ENCODE assay signal across 20 cellular contexts in the genomic region with DNA sequence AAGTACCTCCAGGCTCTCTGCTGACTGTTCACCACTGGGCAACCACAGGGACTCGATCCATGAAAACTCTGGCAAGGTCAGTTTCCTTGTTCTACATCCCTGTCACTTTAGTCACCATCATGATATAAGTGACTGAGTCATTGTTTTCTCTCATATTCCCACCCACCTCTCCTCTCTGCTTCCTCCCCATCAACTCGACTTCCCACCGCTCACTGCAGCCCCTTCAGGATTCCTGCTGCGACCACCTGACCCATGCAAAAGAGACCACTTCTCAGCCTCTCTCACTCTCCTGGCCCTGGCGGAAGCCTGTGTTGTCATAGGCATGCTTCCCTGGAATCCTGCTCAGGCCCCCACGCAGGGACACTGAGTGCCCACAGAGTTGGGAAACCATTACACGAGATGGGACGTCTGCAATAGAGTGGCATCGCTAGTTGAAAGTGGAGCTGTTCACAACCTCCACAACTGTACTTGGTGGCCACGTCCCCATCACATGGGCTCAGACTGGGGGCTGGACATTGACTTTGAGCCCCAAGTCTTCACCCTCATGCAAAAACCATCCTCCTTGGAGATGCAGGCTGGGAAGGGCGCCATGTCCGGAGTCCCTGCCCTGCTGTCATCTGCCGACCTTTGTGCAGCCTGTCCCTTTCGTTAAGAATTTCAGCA. TPM values are rescaled to one million over a fixed set of nuclear protein-coding genes. Genes with fewer than 3 reads are reported as not detected.
A peak's percentile ranks its signal among the peaks of the same experiment; 100 is the strongest.
DNase-seq lines count a peak whose midpoint lies in the region; ATAC-seq and TF ChIP-seq lines count a peak whose summit lies in the region.
"Had no signal": no experiment of that assay in that cellular context is flagged by ENCODE, and none has a peak within 500 bp of the region (broad histone marks: within the 10 kb centered on the region; RNA-seq: fewer than 3 reads in every experiment).

No MANE protein-coding gene starts in this region.

- no peaks in the 10 kb centered on the region for H3K9me3 ChIP-seq in gastrocnemius medialis
- H3K9me3 ChIP-seq: Caco-2, HAP-1 had no signal

- peak; percentile 40 for DNase-seq in activated CD8-positive, alpha-beta memory T cell treated with anti-CD3 and anti-CD28 coated beads, Interleukin-2, amount 50 U/mL, for 48 hours
- no peak for DNase-seq in activated CD8-positive, alpha-beta memory T cell treated with anti-CD3 and anti-CD28 coated beads, Interleukin-2, amount 10 ng/mL, durations not matched to agents 7 days and 5 days
- DNase-seq in LoVo (ENCODE audit: low spot score) (peak; percentile 32), kidney tubule cell (ENCODE audit: low spot score) (peak; percentile 52), DMS53 treated with DMSO at 0.1 percent for 48 hours (lab: John Stamatoyannopoulos, UW; ENCODE audit: unreplicated experiment) (no peak), gastrocnemius medialis (no peak)
- no peak for DNase-seq in stimulated activated naive B cell treated with anti-CD40 and anti-IgM and Interleukin-4, amounts not matched to agents 10 μg/mL and 1 μg/mL and 100 μg/mL, for 72 hours
- DNase-seq: DMS53, Karpas-422, MV-4-11, NCI-H1436 treated with DMSO at 0.1 percent for 48 hours, NCI-H2081, NCI-H510A treated with DMSO at 0.1 percent for 48 hours, SHP77 treated with DMSO at 0.1 percent for 48 hours had no signal

- ATAC-seq in activated CD8-positive, alpha-beta memory T cell treated with anti-CD3 and anti-CD28 coated beads, Interleukin-2, amount 10 ng/mL, durations not matched to agents 7 days and 5 days: no peak
- no peak for ATAC-seq in stimulated activated naive B cell treated with anti-CD40 and anti-IgM and Interleukin-4, amounts not matched to agents 10 μg/mL and 1 μg/mL and 100 μg/mL, for 72 hours (replicated peaks)
- ATAC-seq in gastrocnemius medialis (no peak), GM18505 (IDR thresholded peaks at IDR 0.05; ENCODE audit: unreplicated experiment) (no peak)

- H3K4me1 Mint-ChIP-seq in activated CD8-positive, alpha-beta memory T cell treated with anti-CD3 and anti-CD28 coated beads, Interleukin-2, amount 10 ng/mL, durations not matched to agents 7 days and 5 days: no peaks in the 10 kb centered on the region
- peaks cover 0 to 1% of the 10 kb centered on the region in 2 donors for H3K4me1 Mint-ChIP-seq in stimulated activated naive B cell treated with anti-CD40 and anti-IgM and Interleukin-4, amounts not matched to agents 10 μg/mL and 1 μg/mL and 100 μg/mL, for 72 hours

- H3K4me3 ChIP-seq in gastrocnemius medialis: no peak overlapping the region
- H3K4me3 ChIP-seq: HAP-1 had no signal

- in situ Hi-C loops in gastrocnemius medialis (cut with MboI; ENCODE audit: low sequenced_read_pairs in 4 of 4): no loop called here

- H3K4me1 ChIP-seq in gastrocnemius medialis: no peaks in the 10 kb centered on the region
- H3K4me1 ChIP-seq: HAP-1 had no signal

- peaks cover 0 to 4% (median 0%) of the 10 kb centered on the region in 3 donors for H3K27me3 ChIP-seq in gastrocnemius medialis

- H3K36me3 ChIP-seq in gastrocnemius medialis: no peaks in the 10 kb centered on the region
- H3K36me3 ChIP-seq: HAP-1 had no signal

- TF ChIP-seq POLR2A in gastrocnemius medialis (IDR thresholded peaks at IDR 0.05) (no peak), GM18505 (IDR thresholded peaks at IDR 0.05; ENCODE audit: borderline replicate concordance, extremely low read depth, insufficient read depth, insufficient read length) (no peak)

- H3K4me3 Mint-ChIP-seq in activated CD8-positive, alpha-beta memory T cell treated with anti-CD3 and anti-CD28 coated beads, Interleukin-2, amount 10 ng/mL, durations not matched to agents 7 days and 5 days: no peak overlapping the region
- no peak overlapping the region for H3K4me3 Mint-ChIP-seq in stimulated activated naive B cell treated with anti-CD40 and anti-IgM and Interleukin-4, amounts not matched to agents 10 μg/mL and 1 μg/mL and 100 μg/mL, for 72 hours

- intact Hi-C loops in gastrocnemius medialis (cut with DNase I; ENCODE audit: low total_unique reads): no loop called here

- no peak overlapping the region for H3K27ac Mint-ChIP-seq in activated CD8-positive, alpha-beta memory T cell treated with anti-CD3 and anti-CD28 coated beads, Interleukin-2, amount 10 ng/mL, durations not matched to agents 7 days and 5 days
- peak overlapping the region; percentile 47 for H3K27ac Mint-ChIP-seq in stimulated activated naive B cell treated with anti-CD40 and anti-IgM and Interleukin-4, amounts not matched to agents 10 μg/mL and 1 μg/mL and 100 μg/mL, for 72 hours

- peaks cover 7% of the 10 kb centered on the region for H3K9me3 Mint-ChIP-seq in activated CD8-positive, alpha-beta memory T cell treated with anti-CD3 and anti-CD28 coated beads, Interleukin-2, amount 10 ng/mL, durations not matched to agents 7 days and 5 days (ENCODE audit: low read depth)
- peaks cover 12 to 21% of the 10 kb centered on the region in 2 donors for H3K9me3 Mint-ChIP-seq in stimulated activated naive B cell treated with anti-CD40 and anti-IgM and Interleukin-4, amounts not matched to agents 10 μg/mL and 1 μg/mL and 100 μg/mL, for 72 hours

- H3K36me3 Mint-ChIP-seq in activated CD8-positive, alpha-beta memory T cell treated with anti-CD3 and anti-CD28 coated beads, Interleukin-2, amount 10 ng/mL, durations not matched to agents 7 days and 5 days: no peaks in the 10 kb centered on the region
- H3K36me3 Mint-ChIP-seq in stimulated activated naive B cell treated with anti-CD40 and anti-IgM and Interleukin-4, amounts not matched to agents 10 μg/mL and 1 μg/mL and 100 μg/mL, for 72 hours: peaks cover 1 to 7% of the 10 kb centered on the region in 2 donors

- H3K27ac ChIP-seq in gastrocnemius medialis: no peak overlapping the region
- H3K27ac ChIP-seq: C4-2B had no signal

- CTCF ChIA-PET in activated CD8-positive, alpha-beta memory T cell treated with anti-CD3 and anti-CD28 coated beads, Interleukin-2, amount 10 ng/mL, durations not matched to agents 7 days and 5 days (lab: Charles Lee): no interaction called here

- H3K27me3 Mint-ChIP-seq in activated CD8-positive, alpha-beta memory T cell treated with anti-CD3 and anti-CD28 coated beads, Interleukin-2, amount 10 ng/mL, durations not matched to agents 7 days and 5 days: peaks cover 3% of the 10 kb centered on the region
- peaks cover 23 to 25% of the 10 kb centered on the region in 2 donors for H3K27me3 Mint-ChIP-seq in stimulated activated naive B cell treated with anti-CD40 and anti-IgM and Interleukin-4, amounts not matched to agents 10 μg/mL and 1 μg/mL and 100 μg/mL, for 72 hours

- no peak for TF ChIP-seq CTCF in gastrocnemius medialis (IDR thresholded peaks at IDR 0.05 in 4 of 5, conservative IDR thresholded peaks at IDR 0.05 in 1 of 5)

RNA-seq across cellular contexts. Expression of gene TFF2, which starts 1.8 kb away (rescaled TPM):
- not detected for total RNA-seq in activated CD8-positive, alpha-beta memory T cell treated with anti-CD3 and anti-CD28 coated beads, Interleukin-2, amount 10 ng/mL, durations not matched to agents 7 days and 5 days
- total RNA-seq in gastrocnemius medialis: not detected
- total RNA-seq: G401, HepG2 had no signal

RNA-seq across cellular contexts. Expression of gene TFF1, which starts 13.8 kb away (rescaled TPM):
- not detected for total RNA-seq in activated CD8-positive, alpha-beta memory T cell treated with anti-CD3 and anti-CD28 coated beads, Interleukin-2, amount 10 ng/mL, durations not matched to agents 7 days and 5 days
- not detected for total RNA-seq in gastrocnemius medialis
- total RNA-seq: G401 had no signal

RNA-seq across cellular contexts. Expression of gene TFF3, which starts 37.4 kb away (rescaled TPM):
- not detected for total RNA-seq in activated CD8-positive, alpha-beta memory T cell treated with anti-CD3 and anti-CD28 coated beads, Interleukin-2, amount 10 ng/mL, durations not matched to agents 7 days and 5 days
- total RNA-seq in gastrocnemius medialis: 1 to 10 TPM in 1 of 4 donors, under 1 TPM in 3; 0.64 to 4.7 (median 0.89) TPM
- total RNA-seq: G401 had no signal

RNA-seq across cellular contexts. Expression of gene TMPRSS3, which starts 43.3 kb away (rescaled TPM):
- total RNA-seq in activated CD8-positive, alpha-beta memory T cell treated with anti-CD3 and anti-CD28 coated beads, Interleukin-2, amount 10 ng/mL, durations not matched to agents 7 days and 5 days: 10 to 100 TPM; 22.3 to 27.4 TPM
- total RNA-seq in gastrocnemius medialis: not detected
- total RNA-seq: Caco-2, G401 had no signal

RNA-seq across cellular contexts. Expression of gene UBASH3A, which starts 51.1 kb away (rescaled TPM):
- total RNA-seq in activated CD8-positive, alpha-beta memory T cell treated with anti-CD3 and anti-CD28 coated beads, Interleukin-2, amount 10 ng/mL, durations not matched to agents 7 days and 5 days: 10 to 100 TPM; 75.3 to 89.5 TPM
- total RNA-seq in gastrocnemius medialis: under 1 TPM in 1 of 4 donors, not detected in 3; 0.41 TPM
- total RNA-seq: Caco-2, G401, HepG2 had no signal

Comparison
In these comparisons a context has a peak if more than half of its experiments do, and no peak if none do; other contexts are left out.
1. DNase-seq: peak in activated CD8-positive, alpha-beta memory T cell treated with anti-CD3 and anti-CD28 coated beads, Interleukin-2, amount 50 U/mL, for 48 hours (single experiment), LoVo (single experiment) and kidney tubule cell (single experiment); none in activated CD8-positive, alpha-beta memory T cell treated with anti-CD3 and anti-CD28 coated beads, Interleukin-2, amount 10 ng/mL, durations not matched to agents 7 days and 5 days (single experiment), stimulated activated naive B cell treated with anti-CD40 and anti-IgM and Interleukin-4, amounts not matched to agents 10 μg/mL and 1 μg/mL and 100 μg/mL, for 72 hours (single experiment), DMS53 treated with DMSO at 0.1 percent for 48 hours (single experiment) and gastrocnemius medialis (0 of 2).